ENCODE assay signal across 8 cellular contexts in the genomic region with DNA sequence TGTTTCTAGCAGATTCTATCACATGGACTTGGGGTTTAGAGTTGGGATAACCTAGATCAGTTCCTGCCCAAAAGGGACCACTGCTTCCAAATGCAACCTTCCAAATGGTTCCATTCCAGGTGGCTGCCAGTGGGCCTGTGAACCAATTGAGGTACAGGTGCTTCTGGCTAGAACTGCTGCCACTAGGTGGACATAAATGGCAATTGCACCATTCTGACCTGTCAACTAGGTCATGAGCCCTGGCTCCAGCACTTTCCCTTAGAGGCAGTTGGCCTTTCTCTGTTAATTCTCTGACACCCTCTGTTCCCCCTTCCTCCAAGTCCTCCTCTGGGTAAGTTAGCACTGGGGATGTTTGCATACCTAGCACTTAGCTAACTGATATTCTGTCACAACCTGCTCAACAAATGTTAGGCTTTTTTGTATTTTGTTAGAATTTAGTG. TPM values are rescaled to one million over a fixed set of nuclear protein-coding genes. Genes with fewer than 3 reads are reported as not detected.
DNase-seq lines count a peak whose midpoint lies in the region; ATAC-seq, FAIRE-seq and TF ChIP-seq lines count a peak whose summit lies in the region.

No MANE protein-coding gene starts in this region.

- H3K27me3 ChIP-seq in BE2C (peaks cover 14% of the 10 kb centered on the region), RWPE2 (ENCODE audit: insufficient read depth, poor library complexity, severe bottlenecking) (no peaks in the 10 kb centered on the region), tibial artery (peaks cover 0 to 16% of the 10 kb centered on the region in 2 donors)

- H3K36me3 ChIP-seq in BE2C: no peaks in the 10 kb centered on the region
- no peaks in the 10 kb centered on the region for H3K36me3 ChIP-seq in RWPE2 (ENCODE audit: low read depth)
- H3K36me3 ChIP-seq in tibial artery: no peaks in the 10 kb centered on the region

- intact Hi-C loops in tibial artery (cut with DNase I; ENCODE audit: low total_unique reads): no loop called here

- H3K4me3 ChIP-seq in BE2C (ENCODE audit: low read depth, low read length) (no peak overlapping the region), RWPE2 (ENCODE audit: severe bottlenecking) (no peak overlapping the region), tibial artery (no peak overlapping the region)

- FAIRE-seq in GM19239 (lab: Jason Lieb, UNC): peak; percentile 96

- peak; percentile 45 for DNase-seq in BE2C
- peak; percentile 43 for DNase-seq in GM19239 (ENCODE audit: insufficient read length, low spot score)
- DNase-seq in HUDEP-2 (lab: John Stamatoyannopoulos, UW; ENCODE audit: unreplicated experiment in 76 of 76): peak in 72 of 76 experiments; percentile 16 to 81 (median 56)
- no peak for DNase-seq in RWPE2 (ENCODE audit: low spot score)
- peak; percentile 36 for DNase-seq in activated effector memory CD4-positive, alpha-beta T cell treated with Interleukin-2 at 50 U/mL for 16 hours
- peak; percentile 51 for DNase-seq in iPS DF 4.7 (ENCODE audit: extremely low read depth, low spot score)
- peak; percentile 34 to 58 for DNase-seq in stimulated activated CD4-positive, alpha-beta T cell treated with anti-CD3 and anti-CD28 coated beads, Interleukin-4, amount 100 ng/mL, for 4 hours
- DNase-seq in tibial artery: no peak

- no peak overlapping the region for H3K27ac ChIP-seq in RWPE2 (ENCODE audit: poor library complexity, severe bottlenecking)
- no peak overlapping the region for H3K27ac ChIP-seq in tibial artery

- H3K4me1 ChIP-seq in BE2C (0 out of 2 replicates have a peak, but pooled peaks cover 7% of the 10 kb centered on the region), RWPE2 (ENCODE audit: insufficient read depth, poor library complexity, severe bottlenecking) (no peaks in the 10 kb centered on the region), tibial artery (no peaks in the 10 kb centered on the region)

- H3K9me3 ChIP-seq in BE2C (0 out of 2 replicates have a peak, but pooled peaks cover 3% of the 10 kb centered on the region), RWPE2 (ENCODE audit: severe bottlenecking) (no peaks in the 10 kb centered on the region), tibial artery (peaks cover 0 to 13% (median 13%) of the 10 kb centered on the region in 3 donors)

- peak; percentile 82 for TF ChIP-seq CTCF in BE2C (IDR thresholded peaks at IDR 0.05; ENCODE audit: low read depth, low read length)
- TF ChIP-seq CTCF in RWPE2 (IDR thresholded peaks at IDR 0.05; ENCODE audit: poor library complexity, severe bottlenecking): peak; percentile 70
- peak in 1 of 2 experiments; percentile 14 for TF ChIP-seq CTCF in tibial artery (IDR thresholded peaks at IDR 0.05)

- peak; percentile 78 for ATAC-seq in RWPE2 (ENCODE audit: low read depth)

RNA-seq across cellular contexts. Expression of a gene that starts 16.6 kb away (rescaled TPM):
- not detected for polyA plus RNA-seq in BE2C (2012; ENCODE audit: insufficient read depth, insufficient read length, low read depth)

RNA-seq across cellular contexts. Expression of a gene that starts 28.6 kb away (rescaled TPM):
- 238 TPM for polyA plus RNA-seq in BE2C (2012; ENCODE audit: insufficient read depth, insufficient read length, low read depth)

RNA-seq across cellular contexts. Expression of a gene that starts 32.3 kb away (rescaled TPM):
- 13.2 TPM for polyA plus RNA-seq in BE2C (2012; ENCODE audit: insufficient read depth, insufficient read length, low read depth)

Comparison
In these comparisons a context has a peak if more than half of its experiments do, and no peak if none do; other contexts are left out.
1. DNase-seq: peak in BE2C (single experiment), GM19239 (single experiment), HUDEP-2 (72 of 76), activated effector memory CD4-positive, alpha-beta T cell treated with Interleukin-2 at 50 U/mL for 16 hours (single experiment), iPS DF 4.7 (single experiment) and stimulated activated CD4-positive, alpha-beta T cell treated with anti-CD3 and anti-CD28 coated beads, Interleukin-4, amount 100 ng/mL, for 4 hours (2 of 2); none in RWPE2 (single experiment) and tibial artery (0 of 2).